In genomic region chr2:99867690-99868089, GRCh38 we compare ENCODE assay signal across 11 cellular contexts.
DNase-seq lines count a peak whose midpoint lies in the region; ATAC-seq and TF ChIP-seq lines count a peak whose summit lies in the region.
"Had no signal": no experiment of that assay in that cellular context is flagged by ENCODE, and none has a peak within 500 bp of the region (broad histone marks: within the 10 kb centered on the region; RNA-seq: fewer than 3 reads in every experiment).

No MANE protein-coding gene starts in this region.

- no peaks in the 10 kb centered on the region for H3K9me3 ChIP-seq in T-helper 17 cell (ENCODE audit: control insufficient read depth, low read length, poor library complexity, severe bottlenecking)

- intact Hi-C loops in dendritic cell treated with granulocyte-macrophage colony-stimulating factor and Interleukin-4, amounts not matched to agents 40 ng/mL and 50 ng/mL, for 4 days (cut with micrococcal nuclease): no loop called here

- H3K4me1 Mint-ChIP-seq in dendritic cell treated with granulocyte-macrophage colony-stimulating factor and Interleukin-4, amounts not matched to agents 40 ng/mL and 50 ng/mL, for 4 days (ENCODE audit: low read depth): peaks cover 23% of the 10 kb centered on the region
- H3K4me1 Mint-ChIP-seq in nephron progenitor cell: peaks cover 25% of the 10 kb centered on the region
- no peaks in the 10 kb centered on the region for H3K4me1 Mint-ChIP-seq in T-helper 17 cell

- peaks cover 7% of the 10 kb centered on the region for H3K36me3 Mint-ChIP-seq in dendritic cell treated with granulocyte-macrophage colony-stimulating factor and Interleukin-4, amounts not matched to agents 40 ng/mL and 50 ng/mL, for 4 days (ENCODE audit: low read depth)
- H3K36me3 Mint-ChIP-seq in nephron progenitor cell (ENCODE audit: low read depth) (peaks cover 38% of the 10 kb centered on the region), T-helper 17 cell (ENCODE audit: low read depth) (peaks cover 2% of the 10 kb centered on the region)
- H3K36me3 Mint-ChIP-seq: CD8-positive, alpha-beta T cell had no signal

- ATAC-seq in GM18870 (IDR thresholded peaks at IDR 0.05; ENCODE audit: unreplicated experiment) (no peak), T-helper 17 cell (no peak)
- ATAC-seq: CD8-positive, alpha-beta T cell had no signal

- H3K4me3 Mint-ChIP-seq in dendritic cell treated with granulocyte-macrophage colony-stimulating factor and Interleukin-4, amounts not matched to agents 40 ng/mL and 50 ng/mL, for 4 days: no peak overlapping the region
- H3K4me3 Mint-ChIP-seq in nephron progenitor cell (no peak overlapping the region), T-helper 17 cell (no peak overlapping the region)
- H3K4me3 Mint-ChIP-seq: CD8-positive, alpha-beta T cell had no signal

- in situ Hi-C loops in Caki2 (cut with HindIII; ENCODE audit: low pct_unique_long_range_greater_than_20kb, low sequenced_read_pairs): no loop called here

- H3K27ac Mint-ChIP-seq in dendritic cell treated with granulocyte-macrophage colony-stimulating factor and Interleukin-4, amounts not matched to agents 40 ng/mL and 50 ng/mL, for 4 days: peak overlapping the region; percentile 48
- H3K27ac Mint-ChIP-seq in nephron progenitor cell: peak overlapping the region; percentile 55
- H3K27ac Mint-ChIP-seq in T-helper 17 cell: no peak overlapping the region
- H3K27ac Mint-ChIP-seq: CD8-positive, alpha-beta T cell had no signal

- DNase-seq in Caki2 (ENCODE audit: low read depth) (peak; percentile 42), NCI-H2171 (lab: John Stamatoyannopoulos, UW) (peak; percentile 48), nephron progenitor cell (no peak), activated gamma-delta T cell treated with Interleukin-2 at 50 U/mL for 16 hours (no peak), T-helper 17 cell (no peak)
- DNase-seq in activated CD4-positive, alpha-beta T cell treated with anti-CD3 and anti-CD28 coated beads for 1 hour: no peak
- DNase-seq: CD8-positive, alpha-beta T cell; NK-92 treated with Interleukin-12 subunit alpha and Interleukin-12 subunit beta, amount 100 ng/mL, for 24 hours; nucleus accumbens had no signal

- peaks cover 8% of the 10 kb centered on the region for H3K27me3 Mint-ChIP-seq in dendritic cell treated with granulocyte-macrophage colony-stimulating factor and Interleukin-4, amounts not matched to agents 40 ng/mL and 50 ng/mL, for 4 days
- H3K27me3 Mint-ChIP-seq in nephron progenitor cell (ENCODE audit: low read depth, poor library complexity) (no peaks in the 10 kb centered on the region), T-helper 17 cell (peaks cover 7% of the 10 kb centered on the region)

- peaks cover 10% of the 10 kb centered on the region for H3K9me3 Mint-ChIP-seq in dendritic cell treated with granulocyte-macrophage colony-stimulating factor and Interleukin-4, amounts not matched to agents 40 ng/mL and 50 ng/mL, for 4 days
- H3K9me3 Mint-ChIP-seq in nephron progenitor cell: no peaks in the 10 kb centered on the region
- H3K9me3 Mint-ChIP-seq: CD8-positive, alpha-beta T cell had no signal

- no peak for TF ChIP-seq CTCF in nephron progenitor cell (IDR thresholded peaks at IDR 0.05)

Comparison
In these comparisons a context has a peak if more than half of its experiments do, and no peak if none do; other contexts are left out.
1. DNase-seq: peak in Caki2 (single experiment) and NCI-H2171 (single experiment); none in nephron progenitor cell (single experiment), activated gamma-delta T cell treated with Interleukin-2 at 50 U/mL for 16 hours (single experiment), activated CD4-positive, alpha-beta T cell treated with anti-CD3 and anti-CD28 coated beads for 1 hour (single experiment) and T-helper 17 cell (0 of 3).